25 cellular contexts compared by ENCODE assay signal in the genomic region with DNA sequence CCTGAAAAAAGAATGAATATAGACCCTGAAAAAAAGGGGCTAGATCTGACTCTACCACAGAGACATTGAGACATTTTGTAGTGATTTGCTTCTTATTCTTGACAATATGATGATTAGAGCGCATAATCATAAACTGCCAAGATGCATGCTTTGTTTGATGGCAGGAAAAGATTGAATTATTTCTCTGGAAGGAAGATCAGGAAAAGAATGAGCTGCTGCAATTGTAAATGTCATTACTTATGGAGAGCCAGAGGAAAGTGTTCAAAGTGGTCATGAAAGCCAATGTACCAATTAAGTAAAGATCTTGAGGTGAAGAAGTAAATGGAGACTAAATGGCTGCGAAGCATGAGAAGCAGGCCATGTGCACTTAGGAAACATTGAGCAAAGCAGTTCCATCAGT.
"Had no signal": no experiment of that assay in that cellular context is flagged by ENCODE, and none has a peak within 500 bp of the region (broad histone marks: within the 10 kb centered on the region; RNA-seq: fewer than 3 reads in every experiment).

No MANE protein-coding gene starts in this region.

- H3K27me3 ChIP-seq: neural progenitor cell, ovary, right lobe of liver, sigmoid colon, stomach, thyroid gland, tibial nerve, upper lobe of left lung, vagina had no signal

- H3K9me3 ChIP-seq: ovary, psoas muscle, right lobe of liver, sigmoid colon, thoracic aorta, thyroid gland, upper lobe of left lung, vagina had no signal

- DNase-seq: naive thymus-derived CD8-positive, alpha-beta T cell; nephron progenitor cell; occipital lobe; ovary; posterior cingulate gyrus; psoas muscle; right cardiac atrium; right lobe of liver; sigmoid colon; small intestine; stimulated activated CD4-positive, alpha-beta T cell treated with anti-CD3 and anti-CD28 coated beads, Interleukin-15, amount 100 ng/mL, for 24 hours; stimulated activated CD4-positive, alpha-beta T cell treated with anti-CD3 and anti-CD28 coated beads, Interleukin-2, amount 100 ng/mL, for 24 hours; stimulated activated CD4-positive, alpha-beta T cell treated with anti-CD3 and anti-CD28 coated beads, Interleukin-2, amount 100 ng/mL, for 48 hours; stimulated activated CD4-positive, alpha-beta T cell treated with anti-CD3 and anti-CD28 coated beads, Interleukin-4, amount 100 ng/mL, for 24 hours; stimulated activated naive B cell treated with anti-CD40 and anti-IgM and Interleukin-4, amounts not matched to agents 10 μg/mL and 1 μg/mL and 100 μg/mL, for 72 hours; stimulated activated naive CD4-positive, alpha-beta T cell treated with Interleukin-2 at 50 U/mL for 16 hours; stomach; thyroid gland; trophoblast cell; upper lobe of left lung had no signal

- H3K9ac ChIP-seq: neural progenitor cell, parathyroid adenoma had no signal

- H3K79me2 ChIP-seq: parathyroid adenoma had no signal

- H2AFZ ChIP-seq: neural progenitor cell, parathyroid adenoma had no signal

- H3K36me3 ChIP-seq: neural progenitor cell, ovary, right lobe of liver, sigmoid colon, stomach, thoracic aorta, thyroid gland, tibial nerve, upper lobe of left lung, vagina had no signal

- H3K27ac ChIP-seq: neural progenitor cell, ovary, parathyroid adenoma, psoas muscle, right lobe of liver, sigmoid colon, stomach, thoracic aorta, thyroid gland, tibial nerve, upper lobe of left lung, vagina had no signal

- H3K4me2 ChIP-seq: neural progenitor cell had no signal

- H3K4me3 ChIP-seq: neural progenitor cell, ovary, psoas muscle, right lobe of liver, sigmoid colon, stomach, thoracic aorta, thyroid gland, tibial nerve, upper lobe of left lung, vagina had no signal
